In genomic region chr1:12490547-12491142, GRCh38 we compare ENCODE assay signal across 24 cellular contexts.
"Had no signal": no experiment of that assay in that cellular context is flagged by ENCODE, and none has a peak within 500 bp of the region (broad histone marks: within the 10 kb centered on the region; RNA-seq: fewer than 3 reads in every experiment).

No MANE protein-coding gene starts in this region.

- H3K4me1 Mint-ChIP-seq: activated CD4-positive, alpha-beta T cell treated with anti-CD3 and anti-CD28 coated beads, Interleukin-2, amount 10 ng/mL, durations not matched to agents 24 days and 14 days; activated CD8-positive, alpha-beta memory T cell treated with anti-CD3 and anti-CD28 coated beads, Interleukin-2, amount 10 ng/mL, durations not matched to agents 7 days and 5 days had no signal

- H3K9me3 ChIP-seq: ascending aorta, body of pancreas had no signal

- H3K4me3 ChIP-seq: ascending aorta, body of pancreas had no signal

- H3K27ac Mint-ChIP-seq: activated CD4-positive, alpha-beta T cell treated with anti-CD3 and anti-CD28 coated beads, Interleukin-2, amount 10 ng/mL, durations not matched to agents 24 days and 14 days; activated CD8-positive, alpha-beta memory T cell treated with anti-CD3 and anti-CD28 coated beads, Interleukin-2, amount 10 ng/mL, durations not matched to agents 7 days and 5 days; activated naive CD4-positive, alpha-beta T cell treated with anti-CD3 and anti-CD28 coated beads, Interleukin-2, amount 50 U/mL, for 72 hours; activated naive CD8-positive, alpha-beta T cell treated with anti-CD3 and anti-CD28 coated beads, Interleukin-2, amount 50 U/mL, for 24 hours; T-helper 1 cell treated with Interleukin-12 subunit alpha and Interleukin-12 subunit beta and Interleukin-4 antibody, amounts not matched to agents 30 μg/mL and 1 μg/mL, for 36 hours; WTC11 had no signal

- H3K4me3 Mint-ChIP-seq: activated CD4-positive, alpha-beta T cell treated with anti-CD3 and anti-CD28 coated beads, Interleukin-2, amount 10 ng/mL, durations not matched to agents 24 days and 14 days; activated CD8-positive, alpha-beta memory T cell treated with anti-CD3 and anti-CD28 coated beads, Interleukin-2, amount 10 ng/mL, durations not matched to agents 7 days and 5 days; activated naive CD8-positive, alpha-beta T cell treated with anti-CD3 and anti-CD28 coated beads, Interleukin-2, amount 50 U/mL, for 24 hours; activated T-cell treated with anti-CD3 and anti-CD28 coated beads, Interleukin-2, amount 50 U/mL, for 4 hours; T-helper 1 cell treated with Interleukin-12 subunit alpha and Interleukin-12 subunit beta and Interleukin-4 antibody, amounts not matched to agents 30 μg/mL and 1 μg/mL, for 36 hours; WTC11 had no signal

- H3K9me3 Mint-ChIP-seq: activated naive CD4-positive, alpha-beta T cell treated with anti-CD3 and anti-CD28 coated beads, Interleukin-2, amount 50 U/mL, for 72 hours; activated naive CD8-positive, alpha-beta T cell treated with anti-CD3 and anti-CD28 coated beads, Interleukin-2, amount 50 U/mL, for 24 hours; activated T-cell treated with anti-CD3 and anti-CD28 coated beads, Interleukin-2, amount 50 U/mL, for 4 hours; T-helper 1 cell treated with Interleukin-12 subunit alpha and Interleukin-12 subunit beta and Interleukin-4 antibody, amounts not matched to agents 30 μg/mL and 1 μg/mL, for 36 hours had no signal

- H3K27ac ChIP-seq: ascending aorta, body of pancreas had no signal

- H3K27me3 Mint-ChIP-seq: activated CD4-positive, alpha-beta T cell treated with anti-CD3 and anti-CD28 coated beads, Interleukin-2, amount 10 ng/mL, durations not matched to agents 24 days and 14 days; activated CD8-positive, alpha-beta memory T cell treated with anti-CD3 and anti-CD28 coated beads, Interleukin-2, amount 10 ng/mL, durations not matched to agents 7 days and 5 days; activated naive CD8-positive, alpha-beta T cell treated with anti-CD3 and anti-CD28 coated beads, Interleukin-2, amount 50 U/mL, for 24 hours had no signal

- DNase-seq: activated CD4-positive, alpha-beta T cell treated with anti-CD3 and anti-CD28 coated beads for 1 hour; activated CD4-positive, alpha-beta T cell treated with anti-CD3 and anti-CD28 coated beads, Interleukin-2, amount 10 ng/mL, durations not matched to agents 24 days and 14 days; activated CD4-positive, alpha-beta T cell treated with anti-CD3 and anti-CD28 coated beads, Interleukin-2, amount 50 U/mL, for 48 hours; activated CD8-positive, alpha-beta memory T cell treated with anti-CD3 and anti-CD28 coated beads, Interleukin-2, amount 10 ng/mL, durations not matched to agents 7 days and 5 days; activated effector memory CD4-positive, alpha-beta T cell treated with anti-CD3 and anti-CD28 coated beads, Interleukin-2, amount 50 U/mL, for 16 hours; activated naive CD4-positive, alpha-beta T cell treated with Interleukin-2 at 50 U/mL for 16 hours; activated naive CD8-positive, alpha-beta T cell treated with anti-CD3 and anti-CD28 coated beads, Interleukin-2, amount 50 U/mL, for 24 hours; activated T-cell treated with anti-CD3 and anti-CD28 coated beads, Interleukin-2, amount 50 U/mL, for 4 hours; amniotic stem cell; body of pancreas; central memory CD4-positive, alpha-beta T cell; Karpas-422; MM.1S; NCI-H1105 treated with DMSO at 0.1 percent for 48 hours; NCI-H1436 treated with DMSO at 0.1 percent for 48 hours; NCI-H187; NCI-H2081; NCI-H446; NCI-H524; SHP77 had no signal

- ATAC-seq: activated CD8-positive, alpha-beta memory T cell treated with anti-CD3 and anti-CD28 coated beads, Interleukin-2, amount 10 ng/mL, durations not matched to agents 7 days and 5 days; activated naive CD4-positive, alpha-beta T cell treated with anti-CD3 and anti-CD28 coated beads, Interleukin-2, amount 50 U/mL, for 72 hours; activated naive CD8-positive, alpha-beta T cell treated with anti-CD3 and anti-CD28 coated beads, Interleukin-2, amount 50 U/mL, for 24 hours; activated T-cell treated with anti-CD3 and anti-CD28 coated beads, Interleukin-2, amount 50 U/mL, for 4 hours; body of pancreas; WTC11 had no signal

- H3K27me3 ChIP-seq: ascending aorta, body of pancreas had no signal
